19 cellular contexts compared by ENCODE assay signal in genomic region chrX:71565634-71566033, GRCh38. TPM values are rescaled to one million over a fixed set of nuclear protein-coding genes. Genes with fewer than 3 reads are reported as not detected.
DNase-seq lines count a peak whose midpoint lies in the region; ATAC-seq lines count a peak whose summit lies in the region.
"Had no signal": no experiment of that assay in that cellular context is flagged by ENCODE, and none has a peak within 500 bp of the region (broad histone marks: within the 10 kb centered on the region; RNA-seq: fewer than 3 reads in every experiment).

No MANE protein-coding gene starts in this region.

- no peaks in the 10 kb centered on the region for H3K9me3 Mint-ChIP-seq in activated T-cell treated with anti-CD3 and anti-CD28 coated beads, Interleukin-2, amount 50 U/mL, for 24 hours
- no peaks in the 10 kb centered on the region for H3K9me3 Mint-ChIP-seq in activated T-helper 17 cell treated with anti-CD3 and anti-CD28 coated beads, Interleukin-2, amount 50 U/mL, for 72 hours

- H3K27me3 Mint-ChIP-seq in activated T-cell treated with anti-CD3 and anti-CD28 coated beads, Interleukin-2, amount 50 U/mL, for 24 hours = peaks cover 32% of the 10 kb centered on the region
- no peaks in the 10 kb centered on the region for H3K27me3 Mint-ChIP-seq in activated T-helper 17 cell treated with anti-CD3 and anti-CD28 coated beads, Interleukin-2, amount 50 U/mL, for 72 hours

- no peak for ATAC-seq in activated T-helper 17 cell treated with anti-CD3 and anti-CD28 coated beads, Interleukin-2, amount 50 U/mL, for 72 hours (replicated peaks)
- ATAC-seq in GM21717 (IDR thresholded peaks at IDR 0.05; ENCODE audit: unreplicated experiment) = no peak
- ATAC-seq: PC-3 had no signal

- H3K4me1 Mint-ChIP-seq in activated T-cell treated with anti-CD3 and anti-CD28 coated beads, Interleukin-2, amount 50 U/mL, for 24 hours (ENCODE audit: low read depth) = peaks cover 3% of the 10 kb centered on the region
- no peaks in the 10 kb centered on the region for H3K4me1 Mint-ChIP-seq in activated T-helper 17 cell treated with anti-CD3 and anti-CD28 coated beads, Interleukin-2, amount 50 U/mL, for 72 hours

- H3K36me3 Mint-ChIP-seq in activated T-cell treated with anti-CD3 and anti-CD28 coated beads, Interleukin-2, amount 50 U/mL, for 24 hours (ENCODE audit: low read depth) = peaks cover 91% of the 10 kb centered on the region
- peaks cover 99% of the 10 kb centered on the region for H3K36me3 Mint-ChIP-seq in activated T-helper 17 cell treated with anti-CD3 and anti-CD28 coated beads, Interleukin-2, amount 50 U/mL, for 72 hours (ENCODE audit: low read depth)

- H3K27ac Mint-ChIP-seq in activated T-cell treated with anti-CD3 and anti-CD28 coated beads, Interleukin-2, amount 50 U/mL, for 24 hours = peak overlapping the region; percentile 47
- peak overlapping the region; percentile 22 for H3K27ac Mint-ChIP-seq in activated T-helper 17 cell treated with anti-CD3 and anti-CD28 coated beads, Interleukin-2, amount 50 U/mL, for 72 hours

- no peak for DNase-seq in activated T-cell treated with anti-CD3 and anti-CD28 coated beads, Interleukin-2, amount 50 U/mL, for 24 hours
- DNase-seq in activated T-cell treated with anti-CD3 and anti-CD28 coated beads, Interleukin-2, amount 50 U/mL, for 1 hour = no peak
- peak in 60 of 76 experiments; percentile 0 to 80 (median 45) for DNase-seq in HUDEP-2 (lab: John Stamatoyannopoulos, UW; ENCODE audit: unreplicated experiment in 76 of 76)
- DNase-seq in fibroblast of peridontal ligament (ENCODE audit: extremely low read depth) = peak; percentile 13
- DNase-seq in GF-D8 (lab: John Stamatoyannopoulos, UW) = no peak
- DNase-seq in activated effector memory CD4-positive, alpha-beta T cell treated with Interleukin-2 at 50 U/mL for 16 hours = no peak
- DNase-seq: AML-193, Caco-2, DMS79, GOT3, KBM-7, NCI-H1092, NCI-H187 treated with DMSO at 0.1 percent for 48 hours, NCI-H524 treated with DMSO at 0.1 percent for 48 hours, PC-3 had no signal

- H3K4me3 Mint-ChIP-seq in activated T-cell treated with anti-CD3 and anti-CD28 coated beads, Interleukin-2, amount 50 U/mL, for 24 hours = no peak overlapping the region
- no peak overlapping the region for H3K4me3 Mint-ChIP-seq in activated T-helper 17 cell treated with anti-CD3 and anti-CD28 coated beads, Interleukin-2, amount 50 U/mL, for 72 hours

RNA-seq across cellular contexts. Expression of gene GCNA, which starts 12.6 kb away (rescaled TPM):
- 10 to 100 TPM in 1 of 2 donors, 1 to 10 TPM in 1; 4.9 to 10.7 TPM for total RNA-seq in activated T-helper 17 cell treated with anti-CD3 and anti-CD28 coated beads, Interleukin-2, amount 50 U/mL, for 72 hours

RNA-seq across cellular contexts. Expression of gene OGT, which starts 32.7 kb away (rescaled TPM):
- 100 to 1,000 TPM; 231 to 528 TPM for total RNA-seq in activated T-helper 17 cell treated with anti-CD3 and anti-CD28 coated beads, Interleukin-2, amount 50 U/mL, for 72 hours

RNA-seq across cellular contexts. Expression of gene CXCR3, which starts 52.7 kb away (rescaled TPM):
- total RNA-seq in activated T-helper 17 cell treated with anti-CD3 and anti-CD28 coated beads, Interleukin-2, amount 50 U/mL, for 72 hours = 1 to 10 TPM; 4.5 to 9.9 TPM
- total RNA-seq: Caco-2, G401, M059J, PC-3 had no signal

Comparison
In these comparisons a context has a peak if more than half of its experiments do, and no peak if none do; other contexts are left out.
1. DNase-seq: peak in HUDEP-2 (60 of 76) and fibroblast of peridontal ligament (single experiment); none in activated T-cell treated with anti-CD3 and anti-CD28 coated beads, Interleukin-2, amount 50 U/mL, for 24 hours (single experiment), activated T-cell treated with anti-CD3 and anti-CD28 coated beads, Interleukin-2, amount 50 U/mL, for 1 hour (single experiment), GF-D8 (single experiment) and activated effector memory CD4-positive, alpha-beta T cell treated with Interleukin-2 at 50 U/mL for 16 hours (single experiment).